24 cellular contexts compared by ENCODE assay signal in genomic region chr11:130598433-130598832, GRCh38.
"Had no signal": no experiment of that assay in that cellular context is flagged by ENCODE, and none has a peak within 500 bp of the region (broad histone marks: within the 10 kb centered on the region; RNA-seq: fewer than 3 reads in every experiment).

No MANE protein-coding gene starts in this region.

- H3K27me3 ChIP-seq: heart left ventricle, neutrophil, right atrium auricular region, right lobe of liver, suprapubic skin, tibial nerve, uterus had no signal

- H3K36me3 ChIP-seq: heart left ventricle, left ventricle myocardium inferior, neutrophil, right atrium auricular region, right lobe of liver, suprapubic skin, tibial nerve, uterus had no signal

- ATAC-seq: naive thymus-derived CD8-positive, alpha-beta T cell; stimulated activated memory B cell treated with anti-CD40 and anti-IgM and Interleukin-4, amounts not matched to agents 10 μg/mL and 1 μg/mL and 100 μg/mL, for 72 hours had no signal

- H3K9me3 ChIP-seq: heart left ventricle, left ventricle myocardium inferior, neutrophil, right atrium auricular region, right lobe of liver, suprapubic skin, tibial nerve, uterus had no signal

- DNase-seq: immature natural killer cell; naive thymus-derived CD8-positive, alpha-beta T cell; occipital lobe; right lobe of liver; stimulated activated CD4-positive, alpha-beta T cell treated with anti-CD3 and anti-CD28 coated beads, Interleukin-1b, Interleukin-23, amount 100 ng/mL, for 48 hours; stimulated activated CD4-positive, alpha-beta T cell treated with anti-CD3 and anti-CD28 coated beads, Interleukin-2, amount 100 ng/mL, for 48 hours; stimulated activated CD4-positive, alpha-beta T cell treated with anti-CD3 and anti-CD28 coated beads, Interleukin-4, amount 100 ng/mL, for 4 hours; stimulated activated CD8-positive, alpha-beta memory T cell treated with anti-CD3 and anti-CD28 coated beads, Interleukin-4, amount 100 ng/mL, for 48 hours; stimulated activated naive CD4-positive, alpha-beta T cell treated with Interleukin-2 at 50 U/mL for 16 hours had no signal

- H3K27ac Mint-ChIP-seq: immature natural killer cell; naive thymus-derived CD8-positive, alpha-beta T cell; nephron; progenitor cell of endocrine pancreas; stimulated activated memory B cell treated with anti-CD40 and anti-IgM and Interleukin-4, amounts not matched to agents 10 μg/mL and 1 μg/mL and 100 μg/mL, for 72 hours; type B pancreatic cell had no signal

- H3K36me3 Mint-ChIP-seq: immature natural killer cell; naive thymus-derived CD8-positive, alpha-beta T cell; stimulated activated memory B cell treated with anti-CD40 and anti-IgM and Interleukin-4, amounts not matched to agents 10 μg/mL and 1 μg/mL and 100 μg/mL, for 72 hours; type B pancreatic cell had no signal

- H3K27ac ChIP-seq: heart left ventricle, left ventricle myocardium inferior, neutrophil, parathyroid adenoma, right atrium auricular region, right lobe of liver, suprapubic skin, tibial nerve, uterus had no signal

- H3K9ac ChIP-seq: parathyroid adenoma had no signal

- H2AFZ ChIP-seq: parathyroid adenoma had no signal

- H3K4me2 ChIP-seq: smooth muscle cell had no signal

- H3K79me2 ChIP-seq: parathyroid adenoma had no signal

- H3K4me1 Mint-ChIP-seq: immature natural killer cell; naive thymus-derived CD8-positive, alpha-beta T cell; stimulated activated memory B cell treated with anti-CD40 and anti-IgM and Interleukin-4, amounts not matched to agents 10 μg/mL and 1 μg/mL and 100 μg/mL, for 72 hours had no signal

- H3K4me3 Mint-ChIP-seq: immature natural killer cell; naive thymus-derived CD8-positive, alpha-beta T cell; nephron; neural crest cell; stimulated activated memory B cell treated with anti-CD40 and anti-IgM and Interleukin-4, amounts not matched to agents 10 μg/mL and 1 μg/mL and 100 μg/mL, for 72 hours; type B pancreatic cell had no signal

- H3K9me3 Mint-ChIP-seq: immature natural killer cell, nephron had no signal

- H3K27me3 Mint-ChIP-seq: stimulated activated memory B cell treated with anti-CD40 and anti-IgM and Interleukin-4, amounts not matched to agents 10 μg/mL and 1 μg/mL and 100 μg/mL, for 72 hours; type B pancreatic cell had no signal

- H3K4me1 ChIP-seq: right lobe of liver, suprapubic skin had no signal

- H3K4me3 ChIP-seq: heart left ventricle, left ventricle myocardium inferior, lung, right atrium auricular region, right lobe of liver, smooth muscle cell, suprapubic skin, tibial nerve, uterus had no signal
